Comparison of ENCODE assay signal across 14 cellular contexts in the genomic region with DNA sequence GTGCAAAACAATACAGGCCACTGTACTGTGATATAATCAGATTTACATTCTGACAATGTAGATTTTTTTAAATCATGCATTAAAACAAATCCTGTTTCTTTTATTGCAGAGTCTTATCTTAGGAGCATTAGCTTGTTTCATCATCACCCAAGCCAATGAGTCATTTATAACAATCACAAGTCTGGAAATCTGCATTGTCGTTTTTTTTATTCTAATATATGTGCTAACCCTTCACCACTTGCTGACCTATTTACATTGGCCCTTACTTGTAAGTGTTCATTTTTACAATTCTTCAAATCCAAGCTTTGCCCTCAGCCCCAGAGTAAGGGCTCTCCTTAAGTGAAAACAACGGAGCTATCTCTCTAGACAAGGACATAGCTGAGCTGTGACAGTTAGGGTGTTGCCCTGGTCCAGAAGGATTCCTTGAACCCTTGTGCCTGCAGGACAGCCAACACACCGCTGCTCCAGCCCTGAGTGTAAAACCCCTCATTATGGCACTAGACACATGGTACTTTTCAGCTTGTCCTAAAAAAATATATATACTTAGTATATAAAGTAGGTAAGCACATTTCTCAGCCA. TPM values are rescaled to one million over a fixed set of nuclear protein-coding genes. Genes with fewer than 3 reads are reported as not detected.
DNase-seq lines count a peak whose midpoint lies in the region; ATAC-seq and TF ChIP-seq lines count a peak whose summit lies in the region.
"Had no signal": no experiment of that assay in that cellular context is flagged by ENCODE, and none has a peak within 500 bp of the region (broad histone marks: within the 10 kb centered on the region; RNA-seq: fewer than 3 reads in every experiment).

No MANE protein-coding gene starts in this region.

- no peaks in the 10 kb centered on the region for H3K9me3 Mint-ChIP-seq in stimulated activated effector memory CD8-positive, alpha-beta T cell treated with anti-CD3 and anti-CD28 coated beads, Interleukin-12 subunit alpha, Interleukin-12 subunit beta, amount 100 ng/mL, for 72 hours
- H3K9me3 Mint-ChIP-seq: activated T-helper 17 cell treated with anti-CD3 and anti-CD28 coated beads, Interleukin-2, amount 50 U/mL, for 72 hours had no signal

- H3K27ac Mint-ChIP-seq in stimulated activated effector memory CD8-positive, alpha-beta T cell treated with anti-CD3 and anti-CD28 coated beads, Interleukin-12 subunit alpha, Interleukin-12 subunit beta, amount 100 ng/mL, for 72 hours = no peak overlapping the region
- H3K27ac Mint-ChIP-seq: activated CD4-positive, alpha-beta T cell treated with anti-CD3 and anti-CD28 coated beads for 36 hours; activated T-helper 17 cell treated with anti-CD3 and anti-CD28 coated beads, Interleukin-2, amount 50 U/mL, for 72 hours had no signal

- in situ Hi-C loops in astrocyte of the spinal cord (cut with HindIII; ENCODE audit: low sequenced_read_pairs) = no loop called here

- no peak for ATAC-seq in stimulated activated effector memory CD8-positive, alpha-beta T cell treated with anti-CD3 and anti-CD28 coated beads, Interleukin-12 subunit alpha, Interleukin-12 subunit beta, amount 100 ng/mL, for 72 hours
- no peak for ATAC-seq in GM19023 (IDR thresholded peaks at IDR 0.05; ENCODE audit: unreplicated experiment)
- ATAC-seq in HG03460 (IDR thresholded peaks at IDR 0.05; ENCODE audit: unreplicated experiment) = no peak
- ATAC-seq: activated CD4-positive, alpha-beta T cell treated with anti-CD3 and anti-CD28 coated beads for 36 hours; activated T-helper 17 cell treated with anti-CD3 and anti-CD28 coated beads, Interleukin-2, amount 50 U/mL, for 72 hours had no signal

- peaks cover 21% of the 10 kb centered on the region for H3K4me1 Mint-ChIP-seq in stimulated activated effector memory CD8-positive, alpha-beta T cell treated with anti-CD3 and anti-CD28 coated beads, Interleukin-12 subunit alpha, Interleukin-12 subunit beta, amount 100 ng/mL, for 72 hours

- no peak overlapping the region for H3K4me3 Mint-ChIP-seq in stimulated activated effector memory CD8-positive, alpha-beta T cell treated with anti-CD3 and anti-CD28 coated beads, Interleukin-12 subunit alpha, Interleukin-12 subunit beta, amount 100 ng/mL, for 72 hours
- H3K4me3 Mint-ChIP-seq: activated CD4-positive, alpha-beta T cell treated with anti-CD3 and anti-CD28 coated beads for 36 hours; activated T-helper 17 cell treated with anti-CD3 and anti-CD28 coated beads, Interleukin-2, amount 50 U/mL, for 72 hours had no signal

- DNase-seq in A172 (ENCODE audit: low spot score) (peak; percentile 59), HT1080 (ENCODE audit: low read depth) (peak; percentile 55), astrocyte of the spinal cord (ENCODE audit: low read depth, low spot score) (peak; percentile 62), iris pigment epithelial cell (ENCODE audit: low read depth) (peak; percentile 88), CD1c-positive myeloid dendritic cell (ENCODE audit: extremely low spot score) (no peak)
- DNase-seq in stimulated activated effector memory CD8-positive, alpha-beta T cell treated with anti-CD3 and anti-CD28 coated beads, Interleukin-12 subunit alpha, Interleukin-12 subunit beta, amount 100 ng/mL, for 72 hours (ENCODE audit: low spot score in 2 of 2) = no peak
- DNase-seq: activated CD4-positive, alpha-beta T cell treated with anti-CD3 and anti-CD28 coated beads for 36 hours; H7; NCI-H510A treated with DMSO at 0.1 percent for 48 hours; spleen had no signal

- H3K36me3 Mint-ChIP-seq in stimulated activated effector memory CD8-positive, alpha-beta T cell treated with anti-CD3 and anti-CD28 coated beads, Interleukin-12 subunit alpha, Interleukin-12 subunit beta, amount 100 ng/mL, for 72 hours = peaks cover 73% of the 10 kb centered on the region

- H3K4me3 ChIP-seq in astrocyte of the spinal cord (ENCODE audit: low read depth, low read length) = no peak overlapping the region
- H3K4me3 ChIP-seq: spleen had no signal

- no peak for TF ChIP-seq CTCF in astrocyte of the spinal cord (IDR thresholded peaks at IDR 0.05; ENCODE audit: low read depth, low read length)

RNA-seq across cellular contexts. Expression of gene CMTM1, which starts 3.7 kb away (rescaled TPM):
- total RNA-seq in A172 (2014; rRNA removed; shearing (Covaris generic)) = 1.1 and 1.3 TPM in 2 replicates
- 6.5 and 8.7 TPM in 2 replicates for total RNA-seq in HT1080 (2014; rRNA removed; shearing (Covaris generic))
- 0.78 and 2.0 TPM in 2 replicates for polyA plus RNA-seq in HT1080 (2015; cell fraction: cytosol; rRNA removed)
- 1.5 and 2.8 TPM in 2 replicates for polyA plus RNA-seq in HT1080 (2015; cell fraction: nucleus; rRNA removed)

RNA-seq across cellular contexts. Expression of gene CMTM2, which starts 9.3 kb away (rescaled TPM):
- not detected in 2 replicates for total RNA-seq in A172 (2014; rRNA removed; shearing (Covaris generic))
- not detected in 2 replicates for total RNA-seq in HT1080 (2014; rRNA removed; shearing (Covaris generic))
- polyA plus RNA-seq in HT1080 (2015; cell fraction: cytosol; rRNA removed) = not detected in 2 replicates
- polyA plus RNA-seq in HT1080 (2015; cell fraction: nucleus; rRNA removed) = 0.12 TPM in 1 of 2 replicates, not detected in the other
- total RNA-seq: cerebellum had no signal

RNA-seq across cellular contexts. Expression of gene CKLF, which starts 17.5 kb away (rescaled TPM):
- 180 and 186 TPM in 2 replicates for total RNA-seq in A172 (2014; rRNA removed; shearing (Covaris generic))
- 78.1 and 100 TPM in 2 replicates for total RNA-seq in HT1080 (2014; rRNA removed; shearing (Covaris generic))
- polyA plus RNA-seq in HT1080 (2015; cell fraction: cytosol; rRNA removed) = 67.9 and 79.1 TPM in 2 replicates
- 21.3 and 24.0 TPM in 2 replicates for polyA plus RNA-seq in HT1080 (2015; cell fraction: nucleus; rRNA removed)

RNA-seq across cellular contexts. Expression of gene TK2, which starts 20.0 kb away (rescaled TPM):
- total RNA-seq in A172 (2014; rRNA removed; shearing (Covaris generic)) = 31.9 and 35.0 TPM in 2 replicates
- total RNA-seq in HT1080 (2014; rRNA removed; shearing (Covaris generic)) = 9.7 and 10.5 TPM in 2 replicates
- polyA plus RNA-seq in HT1080 (2015; cell fraction: cytosol; rRNA removed) = 9.6 and 11.2 TPM in 2 replicates
- polyA plus RNA-seq in HT1080 (2015; cell fraction: nucleus; rRNA removed) = 12.3 and 13.5 TPM in 2 replicates

RNA-seq across cellular contexts. Expression of gene CMTM3, which starts 34.6 kb away (rescaled TPM):
- 48.2 and 53.7 TPM in 2 replicates for total RNA-seq in A172 (2014; rRNA removed; shearing (Covaris generic))
- total RNA-seq in HT1080 (2014; rRNA removed; shearing (Covaris generic)) = 24.0 and 40.9 TPM in 2 replicates
- 56.1 and 57.6 TPM in 2 replicates for polyA plus RNA-seq in HT1080 (2015; cell fraction: cytosol; rRNA removed)
- polyA plus RNA-seq in HT1080 (2015; cell fraction: nucleus; rRNA removed) = 23.2 and 25.7 TPM in 2 replicates

Comparison
In these comparisons a context has a peak if more than half of its experiments do, and no peak if none do; other contexts are left out.
1. DNase-seq: peak in A172 (single experiment), HT1080 (single experiment), astrocyte of the spinal cord (single experiment) and iris pigment epithelial cell (single experiment); none in stimulated activated effector memory CD8-positive, alpha-beta T cell treated with anti-CD3 and anti-CD28 coated beads, Interleukin-12 subunit alpha, Interleukin-12 subunit beta, amount 100 ng/mL, for 72 hours (0 of 2) and CD1c-positive myeloid dendritic cell (single experiment).